16 cellular contexts compared by ENCODE assay signal in the genomic region with DNA sequence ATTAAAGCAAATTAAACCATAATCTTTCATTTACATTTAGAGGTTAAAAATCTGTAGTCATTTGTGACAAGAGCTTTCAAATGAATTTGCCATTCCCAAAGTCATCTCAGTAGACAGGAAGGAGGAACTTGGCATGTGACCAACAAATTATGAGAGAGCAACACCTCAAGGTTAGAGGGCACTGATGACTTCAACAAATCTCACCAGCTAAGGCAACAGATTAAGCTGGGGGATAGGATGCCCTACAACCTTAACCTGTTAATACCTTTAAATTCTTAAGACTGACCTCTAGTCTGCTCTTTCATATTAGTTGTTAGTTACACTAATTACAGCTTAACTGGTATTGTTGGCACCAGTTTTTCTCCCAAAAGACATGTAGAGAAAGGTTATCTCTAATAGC. TPM values are rescaled to one million over a fixed set of nuclear protein-coding genes. Genes with fewer than 3 reads are reported as not detected.
A peak's percentile ranks its signal among the peaks of the same experiment; 100 is the strongest.
DNase-seq lines count a peak whose midpoint lies in the region; ATAC-seq and TF ChIP-seq lines count a peak whose summit lies in the region.
"Had no signal": no experiment of that assay in that cellular context is flagged by ENCODE, and none has a peak within 500 bp of the region (broad histone marks: within the 10 kb centered on the region; RNA-seq: fewer than 3 reads in every experiment).

No MANE protein-coding gene starts in this region.

- H3K9me3 ChIP-seq in breast epithelium, result no peaks in the 10 kb centered on the region
- H3K9me3 ChIP-seq in ascending aorta, result no peaks in the 10 kb centered on the region
- H3K9me3 ChIP-seq: Caco-2 had no signal

- H3K27ac ChIP-seq in breast epithelium (no peak overlapping the region), ascending aorta (no peak overlapping the region)

- DNase-seq in MCF 10A (ENCODE audit: unreplicated experiment) (peak; percentile 41), breast epithelium (ENCODE audit: low spot score in 2 of 2) (no peak), NCI-H2029 (lab: John Stamatoyannopoulos, UW) (peak; percentile 17), choroid plexus epithelial cell (ENCODE audit: low read depth) (peak; percentile 21), retinal pigment epithelial cell (ENCODE audit: low read depth) (peak; percentile 14), ascending aorta (ENCODE audit: low spot score in 2 of 2) (no peak), posterior vena cava (ENCODE audit: low spot score) (no peak)
- DNase-seq: activated CD4-positive, alpha-beta T cell treated with anti-CD3 and anti-CD28 coated beads, Interleukin-2, amount 50 U/mL, for 4 hours; activated naive CD8-positive, alpha-beta T cell treated with anti-CD3 and anti-CD28 coated beads, Interleukin-2, amount 50 U/mL, for 24 hours; activated T-cell treated with anti-CD3 and anti-CD28 coated beads, Interleukin-2, amount 50 U/mL, for 48 hours; Caco-2; central memory CD4-positive, alpha-beta T cell; KG1; midbrain; stimulated activated naive CD4-positive, alpha-beta T cell treated with Interleukin-2 at 50 U/mL for 16 hours had no signal

- H3K4me1 ChIP-seq in breast epithelium, result no peaks in the 10 kb centered on the region
- no peaks in the 10 kb centered on the region for H3K4me1 ChIP-seq in ascending aorta

- H3K4me3 ChIP-seq in breast epithelium (no peak overlapping the region), choroid plexus epithelial cell (ENCODE audit: low read depth, low read length) (no peak overlapping the region), retinal pigment epithelial cell (ENCODE audit: low read length) (no peak overlapping the region), ascending aorta (no peak overlapping the region)

- BruUV-seq in MCF 10A (replicated peaks; lab: Mats Ljungman, UMichigan), result no TSS peak

- CTCF ChIA-PET in MCF 10A (lab: Yijun Ruan, JAX), result interaction anchor here (0.6 kb wide), 1 partner anchor 60 kb away, joined by 3 read pairs; no protein-coding TSS in a partner anchor

- no peaks in the 10 kb centered on the region for H3K4me1 Mint-ChIP-seq in MCF 10A (ENCODE audit: insufficient read depth, unreplicated experiment)

- intact Hi-C loops in MCF 10A (cut with micrococcal nuclease), result no loop called here
- intact Hi-C loops in breast epithelium (cut with DNase I; ENCODE audit: low total_unique reads), result no loop called here
- intact Hi-C loops in ascending aorta (cut with DNase I), result no loop called here
- intact Hi-C loops in posterior vena cava (cut with DNase I), result no loop called here

- H3K9me3 Mint-ChIP-seq in MCF 10A (ENCODE audit: unreplicated experiment), result no peaks in the 10 kb centered on the region
- H3K9me3 Mint-ChIP-seq: activated naive CD8-positive, alpha-beta T cell treated with anti-CD3 and anti-CD28 coated beads, Interleukin-2, amount 50 U/mL, for 24 hours had no signal

- H3K36me3 Mint-ChIP-seq in MCF 10A (ENCODE audit: insufficient read depth, unreplicated experiment), result no peaks in the 10 kb centered on the region

- H3K27me3 Mint-ChIP-seq in MCF 10A (ENCODE audit: insufficient read depth, unreplicated experiment), result no peaks in the 10 kb centered on the region
- H3K27me3 Mint-ChIP-seq: activated naive CD8-positive, alpha-beta T cell treated with anti-CD3 and anti-CD28 coated beads, Interleukin-2, amount 50 U/mL, for 24 hours had no signal

- no peak overlapping the region for H3K4me3 Mint-ChIP-seq in MCF 10A (ENCODE audit: unreplicated experiment)
- H3K4me3 Mint-ChIP-seq: activated naive CD8-positive, alpha-beta T cell treated with anti-CD3 and anti-CD28 coated beads, Interleukin-2, amount 50 U/mL, for 24 hours had no signal

- POLR2A ChIA-PET in MCF 10A (lab: Yijun Ruan, JAX), result interaction anchor here (0.6 kb wide), 2 partner anchors 66 to 898 kb away, joined by 3 read pairs; no protein-coding TSS in a partner anchor

- no peaks in the 10 kb centered on the region for H3K36me3 ChIP-seq in breast epithelium
- no peaks in the 10 kb centered on the region for H3K36me3 ChIP-seq in ascending aorta

- ATAC-seq in HG03520 (IDR thresholded peaks at IDR 0.05; ENCODE audit: unreplicated experiment), result no peak
- ATAC-seq: activated naive CD8-positive, alpha-beta T cell treated with anti-CD3 and anti-CD28 coated beads, Interleukin-2, amount 50 U/mL, for 24 hours had no signal

- no peak for TF ChIP-seq CTCF in MCF 10A (IDR thresholded peaks at IDR 0.05; ENCODE audit: unreplicated experiment)
- TF ChIP-seq CTCF in breast epithelium (IDR thresholded peaks at IDR 0.05), result no peak
- no peak for TF ChIP-seq CTCF in choroid plexus epithelial cell (conservative IDR thresholded peaks at IDR 0.05; ENCODE audit: low read depth, low read length)
- TF ChIP-seq CTCF in retinal pigment epithelial cell (conservative IDR thresholded peaks at IDR 0.05; ENCODE audit: low read depth, low read length), result no peak
- no peak for TF ChIP-seq CTCF in ascending aorta (IDR thresholded peaks at IDR 0.05)

- H3K27ac Mint-ChIP-seq in MCF 10A (ENCODE audit: low read depth, unreplicated experiment), result no peak overlapping the region
- H3K27ac Mint-ChIP-seq: activated naive CD8-positive, alpha-beta T cell treated with anti-CD3 and anti-CD28 coated beads, Interleukin-2, amount 50 U/mL, for 24 hours had no signal

- TF ChIP-seq POLR2A in breast epithelium (IDR thresholded peaks at IDR 0.05), result no peak

- H3K27me3 ChIP-seq in breast epithelium (no peaks in the 10 kb centered on the region), ascending aorta (no peaks in the 10 kb centered on the region)

RNA-seq across cellular contexts. Expression of a gene that starts 18.4 kb away (rescaled TPM):
- total RNA-seq in MCF 10A (2022) (0.72 and 0.76 TPM in 2 replicates), breast epithelium (10 to 100 TPM in 1 of 3 donors, 1 to 10 TPM in 2; 4.2 to 10.4 (median 6.2) TPM), ascending aorta (1.5 TPM), posterior vena cava (1 to 10 TPM; 2.0 to 2.4 TPM)

Comparison
In these comparisons a context has a peak if more than half of its experiments do, and no peak if none do; other contexts are left out.
1. DNase-seq: peak in MCF 10A (single experiment), NCI-H2029 (single experiment), choroid plexus epithelial cell (single experiment) and retinal pigment epithelial cell (single experiment); none in breast epithelium (0 of 2), ascending aorta (0 of 2) and posterior vena cava (single experiment).